Comparison of ENCODE assay signal across 1 cellular context in the genomic region with DNA sequence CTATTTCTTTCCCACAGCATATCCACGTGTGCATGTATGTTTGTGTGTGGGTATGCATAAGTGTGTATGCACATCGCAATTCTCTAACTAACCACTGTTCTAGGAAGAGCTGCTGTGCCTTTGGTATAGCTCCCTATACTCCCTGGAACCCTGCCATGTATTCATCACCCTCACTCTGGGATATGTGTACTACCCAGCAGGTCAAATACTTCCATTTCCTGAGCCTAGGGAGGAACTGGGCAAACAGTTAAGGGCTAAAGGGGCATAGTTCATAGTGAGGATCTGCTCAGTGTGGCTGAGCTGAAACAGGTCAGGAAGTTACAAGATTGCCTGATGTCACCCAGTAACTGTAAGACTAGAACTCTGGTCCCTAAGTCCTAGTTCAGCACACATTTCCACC.
TF ChIP-seq lines count a peak whose summit lies in the region.

No MANE protein-coding gene starts in this region.

TF ChIP-seq in GM12878, 131 proteins besides CTCF, POLR2A, EP300 and RAD21 (continued from another document):
- TF ChIP-seq BCL3 (IDR thresholded peaks at IDR 0.05; ENCODE audit: borderline replicate concordance, insufficient read depth, low read depth, low read length, poor library complexity, severe bottlenecking) = no peak
- TF ChIP-seq ZBTB4 (CRISPR knock-in tag; IDR thresholded peaks at IDR 0.05) = no peak
- TF ChIP-seq LARP7 (IDR thresholded peaks at IDR 0.05) = no peak
- no peak for TF ChIP-seq YY1 (IDR thresholded peaks at IDR 0.05; ENCODE audit: low read depth, low read length)
- TF ChIP-seq ESRRA (IDR thresholded peaks at IDR 0.05; ENCODE audit: low read length) = no peak
- no peak for TF ChIP-seq HDAC2 (IDR thresholded peaks at IDR 0.05)
- no peak for TF ChIP-seq CEBPB (IDR thresholded peaks at IDR 0.05; ENCODE audit: borderline replicate concordance in 1 of 2, low read depth in 2 of 2, low read length in 2 of 2)
TF ChIP-seq in GM12878: peak in this region for 0.
